31 cellular contexts compared by ENCODE assay signal in the genomic region with DNA sequence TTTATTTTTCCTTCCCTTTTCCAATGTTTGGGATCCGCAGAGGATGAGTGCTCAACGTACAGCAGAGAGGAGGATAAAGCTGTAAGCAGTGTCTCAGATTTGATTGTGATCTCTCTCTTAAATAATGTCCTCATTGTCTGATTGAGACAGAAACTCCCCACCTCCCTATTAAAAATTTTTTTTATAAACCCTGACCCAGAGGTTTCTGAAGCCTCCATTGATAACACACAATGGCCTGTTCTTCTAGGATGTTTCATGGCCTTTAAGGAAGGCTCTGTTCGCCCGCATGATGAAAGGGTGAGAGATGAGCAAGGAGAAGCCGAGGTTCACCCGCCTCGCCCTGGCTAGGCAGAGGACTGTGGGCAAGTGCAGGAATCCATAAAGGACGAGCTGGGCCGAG.
"Had no signal": no experiment of that assay in that cellular context is flagged by ENCODE, and none has a peak within 500 bp of the region (broad histone marks: within the 10 kb centered on the region; RNA-seq: fewer than 3 reads in every experiment).

No MANE protein-coding gene starts in this region.

- ATAC-seq: activated CD8-positive, alpha-beta T cell treated with anti-CD3 and anti-CD28 coated beads for 36 hours; activated T-cell treated with anti-CD3 and anti-CD28 coated beads, Interleukin-2, amount 50 U/mL, for 72 hours; activated T-helper 17 cell treated with anti-CD3 and anti-CD28 coated beads, Interleukin-2, amount 50 U/mL, for 72 hours; K562; PC-3; Right ventricle myocardium inferior had no signal

- H3K4me1 ChIP-seq: Peyer's patch had no signal

- H3K36me3 Mint-ChIP-seq: activated naive CD8-positive, alpha-beta T cell treated with anti-CD3 and anti-CD28 coated beads for 36 hours had no signal

- H3K9me3 ChIP-seq: ascending aorta, Peyer's patch had no signal

- H3K9me3 Mint-ChIP-seq: activated CD8-positive, alpha-beta T cell treated with anti-CD3 and anti-CD28 coated beads for 36 hours; activated naive CD8-positive, alpha-beta T cell treated with anti-CD3 and anti-CD28 coated beads for 36 hours; activated T-cell treated with anti-CD3 and anti-CD28 coated beads, Interleukin-2, amount 50 U/mL, for 72 hours; activated T-helper 17 cell treated with anti-CD3 and anti-CD28 coated beads, Interleukin-2, amount 50 U/mL, for 72 hours had no signal

- H3K27me3 Mint-ChIP-seq: activated CD4-positive, alpha-beta T cell treated with anti-CD3 and anti-CD28 coated beads, Interleukin-2, amount 10 ng/mL, durations not matched to agents 24 days and 14 days; activated CD8-positive, alpha-beta T cell treated with anti-CD3 and anti-CD28 coated beads for 36 hours; activated naive CD8-positive, alpha-beta T cell treated with anti-CD3 and anti-CD28 coated beads for 36 hours; activated T-helper 17 cell treated with anti-CD3 and anti-CD28 coated beads, Interleukin-2, amount 50 U/mL, for 72 hours had no signal

- H3K27ac Mint-ChIP-seq: activated CD4-positive, alpha-beta T cell treated with anti-CD3 and anti-CD28 coated beads, Interleukin-2, amount 10 ng/mL, durations not matched to agents 24 days and 14 days; activated CD8-positive, alpha-beta T cell treated with anti-CD3 and anti-CD28 coated beads for 36 hours; activated naive CD8-positive, alpha-beta T cell treated with anti-CD3 and anti-CD28 coated beads for 36 hours; activated T-cell treated with anti-CD3 and anti-CD28 coated beads, Interleukin-2, amount 50 U/mL, for 72 hours; activated T-helper 17 cell treated with anti-CD3 and anti-CD28 coated beads, Interleukin-2, amount 50 U/mL, for 72 hours had no signal

- H3K4me3 ChIP-seq: ascending aorta, K562, MG63, Peyer's patch had no signal

- FAIRE-seq: K562 had no signal

- H3K27ac ChIP-seq: ascending aorta, Peyer's patch, RWPE1 had no signal

- H3K4me1 Mint-ChIP-seq: activated CD4-positive, alpha-beta T cell treated with anti-CD3 and anti-CD28 coated beads, Interleukin-2, amount 10 ng/mL, durations not matched to agents 24 days and 14 days; activated naive CD8-positive, alpha-beta T cell treated with anti-CD3 and anti-CD28 coated beads for 36 hours; activated T-helper 17 cell treated with anti-CD3 and anti-CD28 coated beads, Interleukin-2, amount 50 U/mL, for 72 hours had no signal

- DNase-seq: activated CD4-positive, alpha-beta T cell treated with anti-CD3 and anti-CD28 coated beads, Interleukin-2, amount 10 ng/mL, durations not matched to agents 24 days and 14 days; activated CD4-positive, alpha-beta T cell treated with anti-CD3 and anti-CD28 coated beads, Interleukin-2, amount 50 U/mL, for 4 hours; activated CD8-positive, alpha-beta T cell treated with anti-CD3 and anti-CD28 coated beads for 36 hours; activated effector memory CD4-positive, alpha-beta T cell treated with anti-CD3 and anti-CD28 coated beads, Interleukin-2, amount 50 U/mL, for 16 hours; activated naive CD4-positive, alpha-beta T cell; activated naive CD4-positive, alpha-beta T cell treated with anti-CD3 and anti-CD28 coated beads, Interleukin-2, amount 50 U/mL, for 16 hours; activated naive CD8-positive, alpha-beta T cell treated with anti-CD3 and anti-CD28 coated beads for 36 hours; activated T-cell treated with anti-CD3 and anti-CD28 coated beads, Interleukin-2, amount 50 U/mL, for 1 hour; activated T-cell treated with anti-CD3 and anti-CD28 coated beads, Interleukin-2, amount 50 U/mL, for 72 hours; amniotic stem cell; MG63; NCI-H1048; NCI-H1105 treated with DMSO at 0.1 percent for 48 hours; NCI-H1436; NCI-H1694; NCI-H2029 treated with DMSO at 0.1 percent for 48 hours; NCI-H2107; NCI-H2171; NCI-H510A; NCI-H526; NCI-H748 treated with DMSO at 0.1 percent for 48 hours; NK-92 treated with Interleukin-12 subunit alpha and Interleukin-12 subunit beta, amount 100 ng/mL, for 24 hours; PC-3; Peyer's patch; SIG-M5; T1000 had no signal

- H3K4me3 Mint-ChIP-seq: activated CD4-positive, alpha-beta T cell treated with anti-CD3 and anti-CD28 coated beads, Interleukin-2, amount 10 ng/mL, durations not matched to agents 24 days and 14 days; activated CD8-positive, alpha-beta T cell treated with anti-CD3 and anti-CD28 coated beads for 36 hours; activated naive CD8-positive, alpha-beta T cell treated with anti-CD3 and anti-CD28 coated beads for 36 hours; activated T-cell treated with anti-CD3 and anti-CD28 coated beads, Interleukin-2, amount 50 U/mL, for 72 hours; activated T-helper 17 cell treated with anti-CD3 and anti-CD28 coated beads, Interleukin-2, amount 50 U/mL, for 72 hours had no signal

- H3K36me3 ChIP-seq: ascending aorta, MG63, Peyer's patch had no signal

- H3K27me3 ChIP-seq: ascending aorta, MG63, Peyer's patch had no signal
